24 cellular contexts compared by ENCODE assay signal in genomic region chr3:117524890-117525289, GRCh38.
DNase-seq lines count a peak whose midpoint lies in the region; ATAC-seq, FAIRE-seq and TF ChIP-seq lines count a peak whose summit lies in the region.
"Had no signal": no experiment of that assay in that cellular context is flagged by ENCODE, and none has a peak within 500 bp of the region (broad histone marks: within the 10 kb centered on the region; RNA-seq: fewer than 3 reads in every experiment).

No MANE protein-coding gene starts in this region.

- FAIRE-seq in astrocyte (lab: Jason Lieb, UNC): peak; percentile 94
- no peak for FAIRE-seq in GM12891 (lab: Jason Lieb, UNC)
- FAIRE-seq: islet of Langerhans had no signal

- no peaks in the 10 kb centered on the region for H3F3A ChIP-seq in smooth muscle cell (ENCODE audit: low read depth)

- H3K79me2 ChIP-seq in ACC112 (ENCODE audit: control insufficient read depth, insufficient read depth, low read length, unreplicated experiment) (no peaks in the 10 kb centered on the region), astrocyte (ENCODE audit: insufficient read depth, low read length) (no peaks in the 10 kb centered on the region), smooth muscle cell (ENCODE audit: low read depth) (no peaks in the 10 kb centered on the region)

- H3K4me1 Mint-ChIP-seq in astrocyte (ENCODE audit: low read depth, unreplicated experiment): peaks cover 11% of the 10 kb centered on the region
- H3K4me1 Mint-ChIP-seq: activated B cell treated with CpG ODN at 0.5 μM for 24 hours had no signal

- ATAC-seq in foreskin keratinocyte: peak; percentile 32
- no peak for ATAC-seq in HG02642 (IDR thresholded peaks at IDR 0.05; ENCODE audit: poor library complexity, unreplicated experiment)
- ATAC-seq in right cardiac atrium: no peak

- WGBS in smooth muscle cell (ENCODE audit: low lambda C conversion rate): 53% methylated on average over 4 of the region's 4 CpGs
- WGBS in right cardiac atrium: 70% methylated on average over 4 of the region's 4 CpGs

- H3K4me3 ChIP-seq in ACC112 (ENCODE audit: low read depth, low read length) (no peak overlapping the region), astrocyte (ENCODE audit: insufficient read depth, low read depth, low read length) (no peak overlapping the region), smooth muscle cell (no peak overlapping the region), right cardiac atrium (ENCODE audit: low read length) (no peak overlapping the region)
- H3K4me3 ChIP-seq: adrenal gland, colonic mucosa, prostate gland, upper lobe of left lung had no signal

- no peak overlapping the region for H3K4me3 Mint-ChIP-seq in astrocyte (ENCODE audit: unreplicated experiment)
- H3K4me3 Mint-ChIP-seq: activated B cell treated with CpG ODN at 0.5 μM for 24 hours; CD4-positive, alpha-beta T cell; nephron; T-helper 1 cell treated with Interleukin-12 subunit alpha and Interleukin-12 subunit beta and Interleukin-4 antibody, amounts not matched to agents 30 μg/mL and 1 μg/mL, for 36 hours had no signal

- peak overlapping the region; percentile 35 for H3K4me2 ChIP-seq in astrocyte (ENCODE audit: low read length)
- H3K4me2 ChIP-seq in smooth muscle cell: no peak overlapping the region

- H4K20me1 ChIP-seq in astrocyte (ENCODE audit: insufficient read depth, low read length) (no peaks in the 10 kb centered on the region), smooth muscle cell (ENCODE audit: low read depth) (no peaks in the 10 kb centered on the region)

- no peaks in the 10 kb centered on the region for H3K9me3 Mint-ChIP-seq in astrocyte (ENCODE audit: unreplicated experiment)
- H3K9me3 Mint-ChIP-seq: activated B cell treated with CpG ODN at 0.5 μM for 24 hours; CD4-positive, alpha-beta T cell; T-helper 1 cell treated with Interleukin-12 subunit alpha and Interleukin-12 subunit beta and Interleukin-4 antibody, amounts not matched to agents 30 μg/mL and 1 μg/mL, for 36 hours had no signal

- H3K9me3 ChIP-seq in astrocyte (ENCODE audit: insufficient read depth, low read depth, low read length) (no peaks in the 10 kb centered on the region), smooth muscle cell (replicated peaks; ENCODE audit: low read depth) (no peaks in the 10 kb centered on the region), right cardiac atrium (ENCODE audit: control insufficient read depth, low read length) (no peaks in the 10 kb centered on the region)
- H3K9me3 ChIP-seq: adrenal gland, colonic mucosa, prostate gland, upper lobe of left lung had no signal

- no peak overlapping the region for H3K27ac Mint-ChIP-seq in astrocyte (ENCODE audit: unreplicated experiment)
- H3K27ac Mint-ChIP-seq: activated B cell treated with CpG ODN at 0.5 μM for 24 hours; CD4-positive, alpha-beta T cell; T-helper 1 cell treated with Interleukin-12 subunit alpha and Interleukin-12 subunit beta and Interleukin-4 antibody, amounts not matched to agents 30 μg/mL and 1 μg/mL, for 36 hours had no signal

- no peak for TF ChIP-seq POLR2A in GM12891 (IDR thresholded peaks at IDR 0.05; ENCODE audit: low read depth, low read length)

- H3K27ac ChIP-seq in ACC112 (ENCODE audit: low read depth, low read length) (no peak overlapping the region), astrocyte (ENCODE audit: low read depth, low read length) (no peak overlapping the region), foreskin keratinocyte (no peak overlapping the region), smooth muscle cell (ENCODE audit: low read depth) (no peak overlapping the region), right cardiac atrium (ENCODE audit: low read length) (no peak overlapping the region)
- H3K27ac ChIP-seq: adrenal gland, colonic mucosa, prostate gland, upper lobe of left lung had no signal

- H3K9ac ChIP-seq in astrocyte (ENCODE audit: low read length) (no peak overlapping the region), smooth muscle cell (ENCODE audit: low read depth) (no peak overlapping the region)

- H3K4me1 ChIP-seq in ACC112 (ENCODE audit: control insufficient read depth, insufficient read depth, low read length, unreplicated experiment) (peaks cover 10% of the 10 kb centered on the region), astrocyte (ENCODE audit: insufficient read depth, low read length) (peaks cover 10% of the 10 kb centered on the region), foreskin keratinocyte (no peaks in the 10 kb centered on the region), smooth muscle cell (ENCODE audit: low read depth) (no peaks in the 10 kb centered on the region), right cardiac atrium (ENCODE audit: control insufficient read depth, insufficient read depth, low read length) (no peaks in the 10 kb centered on the region)
- H3K4me1 ChIP-seq: colonic mucosa, prostate gland, upper lobe of left lung had no signal

- intact Hi-C loops in right cardiac atrium (cut with DNase I): no loop called here

- DNase-seq in HS-27A (ENCODE audit: low read depth) (peak; percentile 71), astrocyte (ENCODE audit: low read depth) (peak; percentile 91), foreskin keratinocyte (no peak), smooth muscle cell (lab: John Stamatoyannopoulos, UW; ENCODE audit: unreplicated experiment) (no peak), right cardiac atrium (no peak), GM12891 (ENCODE audit: insufficient read length, low spot score) (no peak)
- DNase-seq: 8988T; activated B cell treated with CpG ODN at 0.5 μM for 24 hours; adrenal gland; CD4-positive, alpha-beta T cell; colonic mucosa; DMS79; mesenchymal stem cell; MM.1S; NCI-H1694 treated with DMSO at 0.1 percent for 48 hours; NCI-H345; stimulated activated naive CD4-positive, alpha-beta T cell treated with Interleukin-2 at 50 U/mL for 16 hours; upper lobe of left lung had no signal

- H3K36me3 ChIP-seq in ACC112 (ENCODE audit: insufficient read depth, low read length) (no peaks in the 10 kb centered on the region), astrocyte (ENCODE audit: insufficient read depth, low read length) (no peaks in the 10 kb centered on the region), smooth muscle cell (ENCODE audit: low read depth) (no peaks in the 10 kb centered on the region)
- H3K36me3 ChIP-seq: adrenal gland, colonic mucosa, prostate gland, upper lobe of left lung had no signal

- no peaks in the 10 kb centered on the region for H3K27me3 ChIP-seq in ACC112 (ENCODE audit: insufficient read depth, low read length)
- no peaks in the 10 kb centered on the region for H3K27me3 ChIP-seq in astrocyte (ENCODE audit: insufficient read depth, low read length)
- H3K27me3 ChIP-seq in foreskin keratinocyte: no peaks in the 10 kb centered on the region
- no peaks in the 10 kb centered on the region for H3K27me3 ChIP-seq in smooth muscle cell (ENCODE audit: low read depth)
- H3K27me3 ChIP-seq in right cardiac atrium (ENCODE audit: control insufficient read depth, insufficient read depth): no peaks in the 10 kb centered on the region
- H3K27me3 ChIP-seq: adrenal gland, colonic mucosa, upper lobe of left lung had no signal

- H2AFZ ChIP-seq in ACC112 (ENCODE audit: low read length, unreplicated experiment) (peak overlapping the region; percentile 39), astrocyte (ENCODE audit: low read depth, low read length) (no peak overlapping the region), smooth muscle cell (ENCODE audit: low read depth) (no peak overlapping the region)

- H3K27me3 Mint-ChIP-seq in astrocyte (ENCODE audit: low read depth, unreplicated experiment): no peaks in the 10 kb centered on the region
- H3K27me3 Mint-ChIP-seq: activated B cell treated with CpG ODN at 0.5 μM for 24 hours; CD4-positive, alpha-beta T cell had no signal

- no peak for TF ChIP-seq CTCF in astrocyte (IDR thresholded peaks at IDR 0.05; ENCODE audit: insufficient read depth, low read depth, low read length)
- no peak for TF ChIP-seq CTCF in foreskin keratinocyte (conservative IDR thresholded peaks at IDR 0.05)
- TF ChIP-seq CTCF in smooth muscle cell (IDR thresholded peaks at IDR 0.05; ENCODE audit: borderline replicate concordance, insufficient read depth, poor library complexity, severe bottlenecking): no peak

- H3K36me3 Mint-ChIP-seq in astrocyte (ENCODE audit: low read depth, unreplicated experiment): no peaks in the 10 kb centered on the region

TF ChIP-seq in GM12891, 5 proteins besides CTCF, POLR2A, EP300 and RAD21:
- no peak for TF ChIP-seq SPI1 (IDR thresholded peaks at IDR 0.05; ENCODE audit: low read depth, low read length)
- no peak for TF ChIP-seq POLR2AphosphoS5 (IDR thresholded peaks at IDR 0.05; ENCODE audit: low read depth, low read length)
- TF ChIP-seq POU2F2 (IDR thresholded peaks at IDR 0.05; ENCODE audit: low read depth, low read length): no peak
- TF ChIP-seq TAF1 (IDR thresholded peaks at IDR 0.05; ENCODE audit: low read depth, low read length): no peak
- TF ChIP-seq PAX5 (IDR thresholded peaks at IDR 0.05; ENCODE audit: insufficient read depth, low read length, severe bottlenecking): no peak

Comparison
In these comparisons a context has a peak if more than half of its experiments do, and no peak if none do; other contexts are left out.
1. DNase-seq: peak in HS-27A (single experiment) and astrocyte (single experiment); none in foreskin keratinocyte (0 of 2), smooth muscle cell (single experiment), right cardiac atrium (0 of 3) and GM12891 (single experiment).